Comparison of ENCODE assay signal across 2 cellular contexts in the genomic region with DNA sequence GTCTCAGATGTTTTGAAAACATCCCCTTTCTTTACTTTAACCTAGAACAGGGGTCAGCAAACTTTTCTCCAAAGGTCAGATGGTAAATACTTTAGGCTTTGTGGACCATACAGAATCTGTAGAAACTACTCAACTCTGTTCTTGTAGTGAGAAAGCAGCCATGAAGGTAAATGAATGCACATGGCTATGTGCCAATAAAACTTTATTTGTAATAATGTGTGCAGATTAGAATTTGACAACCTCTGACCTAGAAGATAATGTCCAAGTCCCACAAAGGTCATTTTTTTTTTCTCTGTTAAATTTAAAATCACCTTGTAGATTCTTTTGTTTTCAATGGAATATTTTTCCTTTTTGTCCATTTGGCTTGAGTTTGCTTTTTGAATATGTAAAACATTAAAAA.
TF ChIP-seq lines count a peak whose summit lies in the region.

No MANE protein-coding gene starts in this region.

TF ChIP-seq in HepG2, 621 proteins besides CTCF, POLR2A, EP300 and RAD21:
- TF ChIP-seq, protein P1, sequence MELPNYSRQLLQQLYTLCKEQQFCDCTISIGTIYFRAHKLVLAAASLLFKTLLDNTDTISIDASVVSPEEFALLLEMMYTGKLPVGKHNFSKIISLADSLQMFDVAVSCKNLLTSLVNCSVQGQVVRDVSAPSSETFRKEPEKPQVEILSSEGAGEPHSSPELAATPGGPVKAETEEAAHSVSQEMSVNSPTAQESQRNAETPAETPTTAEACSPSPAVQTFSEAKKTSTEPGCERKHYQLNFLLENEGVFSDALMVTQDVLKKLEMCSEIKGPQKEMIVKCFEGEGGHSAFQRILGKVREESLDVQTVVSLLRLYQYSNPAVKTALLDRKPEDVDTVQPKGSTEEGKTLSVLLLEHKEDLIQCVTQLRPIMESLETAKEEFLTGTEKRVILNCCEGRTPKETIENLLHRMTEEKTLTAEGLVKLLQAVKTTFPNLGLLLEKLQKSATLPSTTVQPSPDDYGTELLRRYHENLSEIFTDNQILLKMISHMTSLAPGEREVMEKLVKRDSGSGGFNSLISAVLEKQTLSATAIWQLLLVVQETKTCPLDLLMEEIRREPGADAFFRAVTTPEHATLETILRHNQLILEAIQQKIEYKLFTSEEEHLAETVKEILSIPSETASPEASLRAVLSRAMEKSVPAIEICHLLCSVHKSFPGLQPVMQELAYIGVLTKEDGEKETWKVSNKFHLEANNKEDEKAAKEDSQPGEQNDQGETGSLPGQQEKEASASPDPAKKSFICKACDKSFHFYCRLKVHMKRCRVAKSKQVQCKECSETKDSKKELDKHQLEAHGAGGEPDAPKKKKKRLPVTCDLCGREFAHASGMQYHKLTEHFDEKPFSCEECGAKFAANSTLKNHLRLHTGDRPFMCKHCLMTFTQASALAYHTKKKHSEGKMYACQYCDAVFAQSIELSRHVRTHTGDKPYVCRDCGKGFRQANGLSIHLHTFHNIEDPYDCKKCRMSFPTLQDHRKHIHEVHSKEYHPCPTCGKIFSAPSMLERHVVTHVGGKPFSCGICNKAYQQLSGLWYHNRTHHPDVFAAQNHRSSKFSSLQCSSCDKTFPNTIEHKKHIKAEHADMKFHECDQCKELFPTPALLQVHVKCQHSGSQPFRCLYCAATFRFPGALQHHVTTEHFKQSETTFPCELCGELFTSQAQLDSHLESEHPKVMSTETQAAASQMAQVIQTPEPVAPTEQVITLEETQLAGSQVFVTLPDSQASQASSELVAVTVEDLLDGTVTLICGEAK (IDR thresholded peaks at IDR 0.05) = peak; percentile 30; the same call in 1 of the 2 replicates
- TF ChIP-seq, protein P1 (CRISPR knock-in tag; IDR thresholded peaks at IDR 0.05) = no peak; the same call in 1 of the 2 replicates
- TF ChIP-seq TSC22D2 (CRISPR knock-in tag; IDR thresholded peaks at IDR 0.05; ENCODE audit: borderline replicate concordance) = no peak
- TF ChIP-seq ZNF83 (CRISPR knock-in tag; IDR thresholded peaks at IDR 0.05; ENCODE audit: borderline replicate concordance) = no peak
- TF ChIP-seq TAF1 (CRISPR knock-in tag; IDR thresholded peaks at IDR 0.05) = no peak
- TF ChIP-seq SIX1 (CRISPR knock-in tag; IDR thresholded peaks at IDR 0.05; ENCODE audit: borderline replicate concordance) = no peak
- TF ChIP-seq NFE2 (CRISPR knock-in tag; IDR thresholded peaks at IDR 0.05) = no peak
- TF ChIP-seq SIN3B (IDR thresholded peaks at IDR 0.05; ENCODE audit: low read length) = no peak
- TF ChIP-seq, protein P2, sequence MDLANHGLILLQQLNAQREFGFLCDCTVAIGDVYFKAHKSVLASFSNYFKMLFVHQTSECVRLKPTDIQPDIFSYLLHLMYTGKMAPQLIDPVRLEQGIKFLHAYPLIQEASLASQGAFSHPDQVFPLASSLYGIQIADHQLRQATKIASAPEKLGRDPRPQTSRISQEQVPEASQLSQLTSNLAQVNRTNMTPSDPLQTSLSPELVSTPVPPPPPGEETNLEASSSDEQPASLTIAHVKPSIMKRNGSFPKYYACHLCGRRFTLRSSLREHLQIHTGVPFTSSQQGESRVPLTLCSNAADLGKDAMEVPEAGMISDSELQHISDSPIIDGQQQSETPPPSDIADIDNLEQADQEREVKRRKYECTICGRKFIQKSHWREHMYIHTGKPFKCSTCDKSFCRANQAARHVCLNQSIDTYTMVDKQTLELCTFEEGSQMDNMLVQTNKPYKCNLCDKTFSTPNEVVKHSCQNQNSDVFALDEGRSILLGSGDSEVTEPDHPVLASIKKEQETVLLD (CRISPR knock-in tag; IDR thresholded peaks at IDR 0.05; ENCODE audit: low read depth) = no peak

TF ChIP-seq in GM12878, 131 proteins besides CTCF, POLR2A, EP300 and RAD21:
- TF ChIP-seq HDGF (IDR thresholded peaks at IDR 0.05) (no peak), RUNX3 (IDR thresholded peaks at IDR 0.05; ENCODE audit: low read length) (no peak), ZNF217 (IDR thresholded peaks at IDR 0.05) (no peak)
- TF ChIP-seq, protein P1 (IDR thresholded peaks at IDR 0.05; ENCODE audit: borderline replicate concordance) = peak; percentile 62
